ENCODE assay signal across 26 cellular contexts in genomic region chr16:19135201-19135838, GRCh38. TPM values are rescaled to one million over a fixed set of nuclear protein-coding genes. Genes with fewer than 3 reads are reported as not detected.
DNase-seq lines count a peak whose midpoint lies in the region; ATAC-seq and TF ChIP-seq lines count a peak whose summit lies in the region.
"Had no signal": no experiment of that assay in that cellular context is flagged by ENCODE, and none has a peak within 500 bp of the region (broad histone marks: within the 10 kb centered on the region; RNA-seq: fewer than 3 reads in every experiment).

No MANE protein-coding gene starts in this region.

- ATAC-seq in GM23338, result no peak
- ATAC-seq: activated CD4-positive, alpha-beta T cell treated with anti-CD3 and anti-CD28 coated beads for 36 hours; activated CD8-positive, alpha-beta T cell treated with anti-CD3 and anti-CD28 coated beads, Interleukin-2, amount 10 ng/mL, durations not matched to agents 7 days and 5 days; activated T-helper 17 cell treated with anti-CD3 and anti-CD28 coated beads, Interleukin-2, amount 50 U/mL, for 72 hours; stimulated activated memory B cell treated with anti-CD40 and anti-IgM and Interleukin-4, amounts not matched to agents 10 μg/mL and 1 μg/mL and 100 μg/mL, for 72 hours had no signal

- H3K4me2 ChIP-seq in GM23338, result no peak overlapping the region; the same call in 1 of the 2 replicates
- H3K4me2 ChIP-seq: BLaER1 had no signal

- no peaks in the 10 kb centered on the region for H3K9me3 Mint-ChIP-seq in GM23338
- H3K9me3 Mint-ChIP-seq: activated naive CD4-positive, alpha-beta T cell treated with anti-CD3 and anti-CD28 coated beads, Interleukin-2, amount 10 ng/mL, durations not matched to agents 7 days and 5 days; activated T-helper 17 cell treated with anti-CD3 and anti-CD28 coated beads, Interleukin-2, amount 50 U/mL, for 72 hours; nephron; stimulated activated memory B cell treated with anti-CD40 and anti-IgM and Interleukin-4, amounts not matched to agents 10 μg/mL and 1 μg/mL and 100 μg/mL, for 72 hours had no signal

- H3K4me1 ChIP-seq in GM23338 (ENCODE audit: insufficient read depth) (peaks cover 17% of the 10 kb centered on the region), mucosa of rectum (ENCODE audit: control insufficient read depth in 2 of 2, insufficient read depth in 2 of 2, low read length in 2 of 2) (peaks cover 43 to 50% of the 10 kb centered on the region in 2 donors), HAP-1 (no peaks in the 10 kb centered on the region)
- H3K4me1 ChIP-seq: pancreas had no signal

- no peak overlapping the region for H3K4me3 Mint-ChIP-seq in GM23338
- H3K4me3 Mint-ChIP-seq: activated CD4-positive, alpha-beta T cell treated with anti-CD3 and anti-CD28 coated beads for 36 hours; activated CD8-positive, alpha-beta T cell treated with anti-CD3 and anti-CD28 coated beads, Interleukin-2, amount 10 ng/mL, durations not matched to agents 7 days and 5 days; activated naive CD4-positive, alpha-beta T cell treated with anti-CD3 and anti-CD28 coated beads, Interleukin-2, amount 10 ng/mL, durations not matched to agents 7 days and 5 days; activated T-helper 17 cell treated with anti-CD3 and anti-CD28 coated beads, Interleukin-2, amount 50 U/mL, for 72 hours; nephron; stimulated activated memory B cell treated with anti-CD40 and anti-IgM and Interleukin-4, amounts not matched to agents 10 μg/mL and 1 μg/mL and 100 μg/mL, for 72 hours had no signal

- no peaks in the 10 kb centered on the region for H3K9me2 ChIP-seq in GM23338 (ENCODE audit: insufficient read depth)

- no peaks in the 10 kb centered on the region for H3K36me3 Mint-ChIP-seq in GM23338 (ENCODE audit: low read depth)
- H3K36me3 Mint-ChIP-seq: activated naive CD4-positive, alpha-beta T cell treated with anti-CD3 and anti-CD28 coated beads, Interleukin-2, amount 10 ng/mL, durations not matched to agents 7 days and 5 days; stimulated activated memory B cell treated with anti-CD40 and anti-IgM and Interleukin-4, amounts not matched to agents 10 μg/mL and 1 μg/mL and 100 μg/mL, for 72 hours had no signal

- no peaks in the 10 kb centered on the region for H3K36me3 ChIP-seq in GM23338 (ENCODE audit: insufficient read depth)
- H3K36me3 ChIP-seq in mucosa of rectum (ENCODE audit: control insufficient read depth in 2 of 2, insufficient read depth in 2 of 2, low read length in 2 of 2), result no peaks in the 10 kb centered on the region
- H3K36me3 ChIP-seq in HAP-1 (replicated peaks), result no peaks in the 10 kb centered on the region
- H3K36me3 ChIP-seq: adrenal gland, BLaER1, pancreas, upper lobe of right lung had no signal

- no peaks in the 10 kb centered on the region for H3K9me3 ChIP-seq in mucosa of rectum (ENCODE audit: control insufficient read depth in 2 of 2, low read length in 2 of 2)
- no peaks in the 10 kb centered on the region for H3K9me3 ChIP-seq in HAP-1
- H3K9me3 ChIP-seq: adrenal gland, BLaER1, pancreas, upper lobe of right lung had no signal

- peaks cover 10% of the 10 kb centered on the region for H3K27me3 Mint-ChIP-seq in GM23338 (ENCODE audit: insufficient read depth, low read depth, poor library complexity)
- H3K27me3 Mint-ChIP-seq: activated T-helper 17 cell treated with anti-CD3 and anti-CD28 coated beads, Interleukin-2, amount 50 U/mL, for 72 hours; stimulated activated memory B cell treated with anti-CD40 and anti-IgM and Interleukin-4, amounts not matched to agents 10 μg/mL and 1 μg/mL and 100 μg/mL, for 72 hours had no signal

- no peak for TF ChIP-seq CTCF in GM23338 (conservative IDR thresholded peaks at IDR 0.05; ENCODE audit: low read depth in 2 of 2)

- peak overlapping the region; percentile 85 for H2AFZ ChIP-seq in GM23338

- H3K27ac Mint-ChIP-seq in GM23338, result no peak overlapping the region
- H3K27ac Mint-ChIP-seq: activated CD4-positive, alpha-beta T cell treated with anti-CD3 and anti-CD28 coated beads for 36 hours; activated CD8-positive, alpha-beta T cell treated with anti-CD3 and anti-CD28 coated beads, Interleukin-2, amount 10 ng/mL, durations not matched to agents 7 days and 5 days; activated naive CD4-positive, alpha-beta T cell treated with anti-CD3 and anti-CD28 coated beads, Interleukin-2, amount 10 ng/mL, durations not matched to agents 7 days and 5 days; activated T-helper 17 cell treated with anti-CD3 and anti-CD28 coated beads, Interleukin-2, amount 50 U/mL, for 72 hours; stimulated activated memory B cell treated with anti-CD40 and anti-IgM and Interleukin-4, amounts not matched to agents 10 μg/mL and 1 μg/mL and 100 μg/mL, for 72 hours had no signal

- no peaks in the 10 kb centered on the region for H4K20me1 ChIP-seq in GM23338 (replicated peaks; ENCODE audit: insufficient read depth)
- H4K20me1 ChIP-seq: BLaER1 had no signal

- H3K27ac ChIP-seq in GM23338 (ENCODE audit: low read depth), result no peak overlapping the region
- peak overlapping the region; percentile 74 for H3K27ac ChIP-seq in epithelial cell of prostate
- H3K27ac ChIP-seq in mucosa of rectum (ENCODE audit: low read depth in 2 of 2, low read length in 2 of 2), result peak overlapping the region; percentile 13 to 18
- H3K27ac ChIP-seq: adrenal gland, BLaER1, pancreas, upper lobe of right lung had no signal

- no peak overlapping the region for H3K9ac ChIP-seq in mucosa of rectum (ENCODE audit: low read depth in 1 of 2, low read length in 2 of 2)
- H3K9ac ChIP-seq: BLaER1 had no signal

- H3F3A ChIP-seq in GM23338 (replicated peaks; ENCODE audit: low read depth), result no peaks in the 10 kb centered on the region

- H3K4me3 ChIP-seq in GM23338 (no peak overlapping the region), mucosa of rectum (ENCODE audit: low read length in 2 of 2) (no peak overlapping the region), HAP-1 (no peak overlapping the region)
- H3K4me3 ChIP-seq: adrenal gland, BLaER1, pancreas, skin epidermis, upper lobe of right lung had no signal

- H3K27me3 ChIP-seq in GM23338 (ENCODE audit: insufficient read depth), result no peaks in the 10 kb centered on the region
- no peaks in the 10 kb centered on the region for H3K27me3 ChIP-seq in mucosa of rectum (ENCODE audit: control insufficient read depth in 2 of 2, insufficient read depth in 2 of 2, low read length in 2 of 2)
- no peaks in the 10 kb centered on the region for H3K27me3 ChIP-seq in HAP-1 (ENCODE audit: low read depth)
- H3K27me3 ChIP-seq: adrenal gland, BLaER1, pancreas, upper lobe of right lung had no signal

- no peak for DNase-seq in GM23338 (ENCODE audit: low spot score)
- peak; percentile 70 for DNase-seq in NCI-H69 (lab: John Stamatoyannopoulos, UW)
- no peak for DNase-seq in epithelial cell of prostate (ENCODE audit: low read depth, low spot score)
- no peak for DNase-seq in NCI-H1436 treated with DMSO at 0.1 percent for 48 hours (lab: John Stamatoyannopoulos, UW)
- DNase-seq in HAP-1 (ENCODE audit: low spot score in 2 of 2), result no peak
- DNase-seq in hepatic stellate cell (ENCODE audit: low spot score), result no peak
- no peak for DNase-seq in activated CD4-positive, CD25-positive, alpha-beta regulatory T cell treated with anti-CD3 and anti-CD28 coated beads, Interleukin-2, amount 50 U/mL, for 72 hours
- DNase-seq: activated CD4-positive, alpha-beta T cell treated with anti-CD3 and anti-CD28 coated beads for 36 hours; activated CD8-positive, alpha-beta T cell treated with anti-CD3 and anti-CD28 coated beads, Interleukin-2, amount 10 ng/mL, durations not matched to agents 7 days and 5 days; activated naive CD4-positive, alpha-beta T cell treated with anti-CD3 and anti-CD28 coated beads, Interleukin-2, amount 10 ng/mL, durations not matched to agents 7 days and 5 days; adrenal gland; cerebellar nuclear complex; islet precursor cell; Kasumi-1; NCI-H1694 treated with DMSO at 0.1 percent for 48 hours; NCI-H526; pancreas; substantia nigra; SW 1271; upper lobe of right lung had no signal

- no peaks in the 10 kb centered on the region for H3K79me2 ChIP-seq in GM23338 (replicated peaks; ENCODE audit: insufficient read depth)

- in situ Hi-C loops in HAP-1 (cut with MboI; ENCODE audit: low sequenced_read_pairs), result no loop called here

- peaks cover 31% of the 10 kb centered on the region for H3K4me1 Mint-ChIP-seq in GM23338

TF ChIP-seq in GM23338, 12 proteins besides CTCF, POLR2A, EP300 and RAD21 (continues in another document):
- no peak for TF ChIP-seq POLR2AphosphoS5 (IDR thresholded peaks at IDR 0.05; ENCODE audit: low read depth)
- TF ChIP-seq ZNF331 (CRISPR knock-in tag; IDR thresholded peaks at IDR 0.05; ENCODE audit: low read depth), result no peak
- TF ChIP-seq REST (IDR thresholded peaks at IDR 0.05; ENCODE audit: unreplicated experiment), result no peak
- TF ChIP-seq EZH2phosphoT487 (IDR thresholded peaks at IDR 0.05; ENCODE audit: unreplicated experiment), result no peak
- TF ChIP-seq CREB1 (CRISPR knock-in tag; IDR thresholded peaks at IDR 0.05; ENCODE audit: low read depth), result no peak
- TF ChIP-seq EZH2 (IDR thresholded peaks at IDR 0.05; ENCODE audit: low read depth, unreplicated experiment), result no peak

RNA-seq across cellular contexts. Expression of gene ITPRIPL2, which starts 21.6 kb away (rescaled TPM):
- total RNA-seq in GM23338 (2014; rRNA removed; shearing (Covaris generic)), result 5.7 and 8.3 TPM in 2 replicates
- 0.94 TPM in 2 replicates for polyA plus RNA-seq in GM23338 (2016; fragmentation: Nextera tagmentation; extraction: Ambion mirVana)

RNA-seq across cellular contexts. Expression of gene SYT17, which starts 32.7 kb away (rescaled TPM):
- total RNA-seq in GM23338 (2014; rRNA removed; shearing (Covaris generic)), result 6.9 and 9.5 TPM in 2 replicates
- 5.3 and 6.1 TPM in 2 replicates for polyA plus RNA-seq in GM23338 (2016; fragmentation: Nextera tagmentation; extraction: Ambion mirVana)
- total RNA-seq: activated CD4-positive, alpha-beta T cell treated with anti-CD3 and anti-CD28 coated beads for 36 hours; activated CD8-positive, alpha-beta T cell treated with anti-CD3 and anti-CD28 coated beads, Interleukin-2, amount 10 ng/mL, durations not matched to agents 7 days and 5 days; activated T-helper 17 cell treated with anti-CD3 and anti-CD28 coated beads, Interleukin-2, amount 50 U/mL, for 72 hours had no signal
